In the genomic region with DNA sequence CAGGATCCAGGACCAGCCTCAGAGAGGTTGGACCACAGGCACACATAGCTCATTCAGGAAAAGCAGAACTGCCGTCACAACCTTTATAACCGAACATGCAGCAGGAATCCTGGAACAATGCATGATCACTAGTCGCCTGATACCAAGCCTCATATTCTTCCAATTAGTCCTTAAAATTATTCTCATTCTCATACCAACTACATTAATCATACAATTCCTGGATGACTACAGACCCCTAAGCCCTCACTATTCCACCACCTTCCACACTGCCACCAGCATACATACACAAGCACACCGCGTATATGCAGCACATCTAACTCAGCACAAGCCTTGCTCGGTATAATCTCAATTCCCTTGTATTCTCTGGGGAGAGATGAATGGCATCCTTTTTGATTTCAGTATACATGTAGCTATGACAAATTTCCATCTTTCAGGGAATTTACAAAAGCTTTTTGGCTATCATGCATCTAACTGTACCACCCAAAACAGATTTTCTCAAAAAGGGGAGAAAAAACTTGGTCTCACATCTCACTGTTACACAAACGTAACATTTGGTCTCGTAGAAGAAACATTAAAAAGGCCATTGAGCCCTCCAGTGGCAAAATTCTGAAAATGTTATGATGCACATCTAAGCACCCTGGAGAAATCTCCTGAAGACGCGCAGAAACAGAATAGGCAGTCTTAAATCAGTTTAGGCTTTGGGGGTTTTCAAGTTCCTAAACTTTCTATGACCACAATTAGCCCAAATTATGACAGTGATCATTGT, we compare ENCODE assay signal across 9 cellular contexts. TPM values are rescaled to one million over a fixed set of nuclear protein-coding genes. Genes with fewer than 3 reads are reported as not detected.
A peak's percentile ranks its signal among the peaks of the same experiment; 100 is the strongest.
DNase-seq lines count a peak whose midpoint lies in the region; ATAC-seq and TF ChIP-seq lines count a peak whose summit lies in the region.
"Had no signal": no experiment of that assay in that cellular context is flagged by ENCODE, and none has a peak within 500 bp of the region (broad histone marks: within the 10 kb centered on the region; RNA-seq: fewer than 3 reads in every experiment).

No MANE protein-coding gene starts in this region.

- H3K36me3 Mint-ChIP-seq in CD4-positive, alpha-beta T cell (ENCODE audit: low read depth): no peaks in the 10 kb centered on the region
- H3K36me3 Mint-ChIP-seq: activated naive CD4-positive, alpha-beta T cell treated with anti-CD3 and anti-CD28 coated beads, Interleukin-2, amount 50 U/mL, for 24 hours had no signal

- intact Hi-C loops in lower lobe of right lung (cut with DNase I): no loop called here
- intact Hi-C loops in CD4-positive, alpha-beta T cell (cut with DNase I, micrococcal nuclease): no loop called here

- no peaks in the 10 kb centered on the region for H3K4me1 Mint-ChIP-seq in CD4-positive, alpha-beta T cell (ENCODE audit: low read depth)
- H3K4me1 Mint-ChIP-seq: activated naive CD4-positive, alpha-beta T cell treated with anti-CD3 and anti-CD28 coated beads, Interleukin-2, amount 50 U/mL, for 24 hours had no signal

- DNase-seq in BE2C (no peak), HCEC 1CT (peak; percentile 34), lower lobe of right lung (no peak)
- DNase-seq in CD4-positive, alpha-beta T cell: no peak
- no peak for DNase-seq in activated effector memory CD4-positive, alpha-beta T cell treated with anti-CD3 and anti-CD28 coated beads, Interleukin-2, amount 50 U/mL, for 16 hours
- DNase-seq in activated CD4-positive, alpha-beta T cell treated with anti-CD3 and anti-CD28 coated beads for 4 hours: no peak

- H3K4me1 ChIP-seq in BE2C (no peaks in the 10 kb centered on the region), lower lobe of right lung (no peaks in the 10 kb centered on the region)

- ATAC-seq in lower lobe of right lung: no peak
- no peak for ATAC-seq in CD4-positive, alpha-beta T cell (ENCODE audit: poor library complexity)
- no peak for ATAC-seq in HG02885 (IDR thresholded peaks at IDR 0.05; ENCODE audit: poor library complexity, unreplicated experiment)

- POLR2A ChIA-PET in CD4-positive, alpha-beta T cell (lab: Charles Lee): no interaction called here

- TF ChIP-seq CTCF in BE2C (IDR thresholded peaks at IDR 0.05; ENCODE audit: low read depth, low read length): peak; percentile 25; the same call in 1 of the 2 replicates
- peak; percentile 85 for TF ChIP-seq CTCF in VCaP (conservative IDR thresholded peaks at IDR 0.05)
- peak; percentile 38 for TF ChIP-seq CTCF in lower lobe of right lung (IDR thresholded peaks at IDR 0.05)
- TF ChIP-seq CTCF in CD4-positive, alpha-beta T cell (IDR thresholded peaks at IDR 0.05): no peak

- no peak overlapping the region for H3K4me3 Mint-ChIP-seq in CD4-positive, alpha-beta T cell
- H3K4me3 Mint-ChIP-seq: activated naive CD4-positive, alpha-beta T cell treated with anti-CD3 and anti-CD28 coated beads, Interleukin-2, amount 50 U/mL, for 24 hours had no signal

- no peaks in the 10 kb centered on the region for H3K27me3 Mint-ChIP-seq in CD4-positive, alpha-beta T cell

- H3K36me3 ChIP-seq in BE2C: no peaks in the 10 kb centered on the region
- no peaks in the 10 kb centered on the region for H3K36me3 ChIP-seq in lower lobe of right lung

- H3K27ac ChIP-seq in VCaP (no peak overlapping the region), lower lobe of right lung (no peak overlapping the region)
- H3K27ac ChIP-seq in CD4-positive, alpha-beta T cell (ENCODE audit: low read depth, low read length): no peak overlapping the region

- no peak overlapping the region for H3K27ac Mint-ChIP-seq in CD4-positive, alpha-beta T cell
- H3K27ac Mint-ChIP-seq: activated naive CD4-positive, alpha-beta T cell treated with anti-CD3 and anti-CD28 coated beads, Interleukin-2, amount 50 U/mL, for 24 hours had no signal

- no peaks in the 10 kb centered on the region for H3K9me3 Mint-ChIP-seq in CD4-positive, alpha-beta T cell

- H3K9me3 ChIP-seq in BE2C: no peaks in the 10 kb centered on the region
- no peaks in the 10 kb centered on the region for H3K9me3 ChIP-seq in lower lobe of right lung
- H3K9me3 ChIP-seq in CD4-positive, alpha-beta T cell (ENCODE audit: control insufficient read depth, low read length): no peaks in the 10 kb centered on the region

- CTCF ChIA-PET in CD4-positive, alpha-beta T cell (lab: Charles Lee): no interaction called here

- H3K27me3 ChIP-seq in BE2C (no peaks in the 10 kb centered on the region; the same call in 1 of the 2 replicates), lower lobe of right lung (ENCODE audit: low read depth) (no peaks in the 10 kb centered on the region)
- H3K27me3 ChIP-seq in CD4-positive, alpha-beta T cell (ENCODE audit: control insufficient read depth, insufficient read depth, low read length): no peaks in the 10 kb centered on the region

- H3K4me3 ChIP-seq in BE2C (ENCODE audit: low read depth, low read length) (no peak overlapping the region), lower lobe of right lung (no peak overlapping the region)

RNA-seq across cellular contexts. Expression of gene MCTP1, which starts 46.2 kb away (rescaled TPM):
- polyA plus RNA-seq in BE2C (2012; ENCODE audit: insufficient read depth, insufficient read length, low read depth): 1.2 TPM
- total RNA-seq in lower lobe of right lung: 38.7 TPM
- 1 to 10 TPM; 2.1 to 2.7 TPM for total RNA-seq in CD4-positive, alpha-beta T cell

Comparison
In these comparisons a context has a peak if more than half of its experiments do, and no peak if none do; other contexts are left out.
1. RNA of gene MCTP1, which starts 46.2 kb away (total RNA-seq): 38.7 TPM in lower lobe of right lung (single experiment); 2.1 to 2.7 TPM in CD4-positive, alpha-beta T cell; every median in the first group is over 10 times any median in the second.